In the genomic region with DNA sequence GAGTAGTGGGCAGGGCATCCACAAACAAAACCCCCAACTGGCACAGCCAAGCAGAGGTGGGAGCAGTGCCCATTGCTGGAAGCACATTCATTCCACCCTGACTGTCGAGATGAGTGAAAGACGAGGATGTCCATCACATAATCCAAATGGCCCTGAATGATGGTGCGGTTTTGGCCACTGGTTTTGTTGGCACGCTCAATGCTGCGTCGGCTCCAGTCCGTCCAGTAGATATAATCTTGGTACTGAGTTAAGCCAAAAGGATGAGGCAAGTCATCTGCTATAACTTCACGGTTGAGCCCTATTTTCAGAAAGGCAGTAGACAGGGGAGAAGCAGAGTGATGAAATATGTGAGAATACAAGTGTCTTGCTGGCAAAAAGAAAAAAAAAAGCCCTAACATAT, we compare ENCODE assay signal across 17 cellular contexts.
"Had no signal": no experiment of that assay in that cellular context is flagged by ENCODE, and none has a peak within 500 bp of the region (broad histone marks: within the 10 kb centered on the region; RNA-seq: fewer than 3 reads in every experiment).

No MANE protein-coding gene starts in this region.

- H3K27ac ChIP-seq: suprapubic skin had no signal

- H3K9me3 ChIP-seq: suprapubic skin had no signal

- H3K27me3 Mint-ChIP-seq: activated naive CD8-positive, alpha-beta T cell treated with anti-CD3 and anti-CD28 coated beads for 36 hours; dendritic cell treated with granulocyte-macrophage colony-stimulating factor and Interleukin-4, amounts not matched to agents 40 ng/mL and 50 ng/mL, for 4 days had no signal

- H3K9me3 Mint-ChIP-seq: activated CD4-positive, alpha-beta T cell treated with anti-CD3 and anti-CD28 coated beads, Interleukin-2, amount 10 ng/mL, durations not matched to agents 24 days and 14 days; activated naive CD8-positive, alpha-beta T cell treated with anti-CD3 and anti-CD28 coated beads for 36 hours; activated T-helper 1 cell treated with anti-CD3 and anti-CD28 coated beads, Interleukin-12 subunit alpha, Interleukin-12 subunit beta, Interleukin-2, Interleukin-4 antibody, amounts not matched to agents 30 ng/mL and 10 ng/mL and 1 ng/mL, durations not matched to agents 14 hours and 24 hours and 36 hours; dendritic cell treated with granulocyte-macrophage colony-stimulating factor and Interleukin-4, amounts not matched to agents 40 ng/mL and 50 ng/mL, for 4 days; nephron progenitor cell had no signal

- H3K36me3 Mint-ChIP-seq: activated naive CD8-positive, alpha-beta T cell treated with anti-CD3 and anti-CD28 coated beads for 36 hours had no signal

- H3K27ac Mint-ChIP-seq: activated CD4-positive, alpha-beta T cell treated with anti-CD3 and anti-CD28 coated beads, Interleukin-2, amount 10 ng/mL, durations not matched to agents 24 days and 14 days; activated naive CD8-positive, alpha-beta T cell treated with anti-CD3 and anti-CD28 coated beads for 36 hours; activated T-helper 1 cell treated with anti-CD3 and anti-CD28 coated beads, Interleukin-12 subunit alpha, Interleukin-12 subunit beta, Interleukin-2, Interleukin-4 antibody, amounts not matched to agents 30 ng/mL and 10 ng/mL and 1 ng/mL, durations not matched to agents 14 hours and 24 hours and 36 hours; dendritic cell treated with granulocyte-macrophage colony-stimulating factor and Interleukin-4, amounts not matched to agents 40 ng/mL and 50 ng/mL, for 4 days; nephron progenitor cell had no signal

- H3K4me1 Mint-ChIP-seq: activated CD4-positive, alpha-beta T cell treated with anti-CD3 and anti-CD28 coated beads, Interleukin-2, amount 10 ng/mL, durations not matched to agents 24 days and 14 days; activated naive CD8-positive, alpha-beta T cell treated with anti-CD3 and anti-CD28 coated beads for 36 hours; nephron progenitor cell had no signal

- H3K4me3 Mint-ChIP-seq: activated CD4-positive, alpha-beta T cell treated with anti-CD3 and anti-CD28 coated beads, Interleukin-2, amount 10 ng/mL, durations not matched to agents 24 days and 14 days; activated naive CD8-positive, alpha-beta T cell treated with anti-CD3 and anti-CD28 coated beads for 36 hours; activated T-helper 1 cell treated with anti-CD3 and anti-CD28 coated beads, Interleukin-12 subunit alpha, Interleukin-12 subunit beta, Interleukin-2, Interleukin-4 antibody, amounts not matched to agents 30 ng/mL and 10 ng/mL and 1 ng/mL, durations not matched to agents 14 hours and 24 hours and 36 hours; dendritic cell treated with granulocyte-macrophage colony-stimulating factor and Interleukin-4, amounts not matched to agents 40 ng/mL and 50 ng/mL, for 4 days; nephron progenitor cell had no signal

- ATAC-seq: stimulated activated naive CD8-positive, alpha-beta T cell treated with anti-CD3 and anti-CD28 coated beads, Interleukin-15, Interleukin-2, amounts not matched to agents 100 U/mL and 50 U/mL, for 24 hours had no signal

- H3K27me3 ChIP-seq: suprapubic skin had no signal

- H3K4me1 ChIP-seq: suprapubic skin had no signal

- DNase-seq: activated CD4-positive, alpha-beta T cell treated with anti-CD3 and anti-CD28 coated beads, Interleukin-2, amount 10 ng/mL, durations not matched to agents 24 days and 14 days; activated CD4-positive, CD25-positive, alpha-beta regulatory T cell; activated naive CD8-positive, alpha-beta T cell treated with anti-CD3 and anti-CD28 coated beads for 36 hours; amygdala; cerebellar nuclear complex; effector memory CD4-positive, alpha-beta T cell; hypothalamus; kidney; nephron progenitor cell; stimulated activated CD4-positive, alpha-beta T cell treated with anti-CD3 and anti-CD28 coated beads, Interleukin-4, amount 100 ng/mL, for 4 hours; stimulated activated CD8-positive, alpha-beta memory T cell treated with anti-CD3 and anti-CD28 coated beads, Interleukin-4, amount 100 ng/mL, for 48 hours; stimulated activated naive CD8-positive, alpha-beta T cell treated with anti-CD3 and anti-CD28 coated beads, Interleukin-15, Interleukin-2, amounts not matched to agents 100 U/mL and 50 U/mL, for 24 hours; SW 1271; trophoblast cell had no signal

- H3K4me3 ChIP-seq: suprapubic skin had no signal
